8 cellular contexts compared by ENCODE assay signal in the genomic region with DNA sequence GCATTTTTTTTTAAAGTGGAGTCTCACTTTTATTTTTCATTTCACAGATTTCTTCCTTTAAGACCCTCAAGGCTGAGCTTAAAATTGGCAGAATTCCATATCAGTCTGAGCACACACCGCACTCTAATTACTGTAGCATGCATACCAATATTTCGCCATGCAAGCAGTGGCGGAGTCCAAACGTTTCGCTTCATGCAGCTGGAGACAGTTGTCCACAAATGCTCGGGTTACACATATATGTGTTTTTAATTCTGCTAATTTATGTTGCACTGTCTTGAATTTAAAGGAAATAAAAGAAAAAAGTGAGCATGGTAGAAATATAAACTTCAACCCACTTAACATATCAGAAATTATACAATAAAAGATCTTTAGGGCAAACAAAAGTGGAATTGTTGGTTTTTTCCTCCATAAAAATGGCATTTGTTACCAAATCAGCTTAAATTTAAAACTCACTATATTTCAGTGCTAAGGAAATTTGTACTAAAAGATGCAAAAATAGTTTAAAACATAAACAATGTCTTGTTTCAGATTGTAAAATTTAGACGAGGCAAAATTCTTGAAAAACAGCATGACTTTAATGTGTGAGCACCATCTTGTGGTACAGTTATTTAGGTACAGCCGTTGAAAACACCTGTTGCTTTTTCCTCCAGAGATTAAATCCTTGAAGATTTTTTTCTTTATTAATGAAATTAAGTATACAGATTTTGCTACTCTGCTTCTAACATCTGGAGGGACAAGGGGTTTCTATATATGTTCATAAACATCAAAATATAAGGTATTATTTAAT. TPM values are rescaled to one million over a fixed set of nuclear protein-coding genes. Genes with fewer than 3 reads are reported as not detected.
DNase-seq lines count a peak whose midpoint lies in the region; ATAC-seq and TF ChIP-seq lines count a peak whose summit lies in the region.

No MANE protein-coding gene starts in this region.

- H3K36me3 ChIP-seq in gastroesophageal sphincter (no peaks in the 10 kb centered on the region), psoas muscle (ENCODE audit: insufficient read depth in 1 of 2, low read depth in 1 of 2) (peaks cover 0 to 22% of the 10 kb centered on the region in 2 donors)

- intact Hi-C loops in psoas muscle (cut with DNase I) (loop anchor here (10.0 kb wide), 1 partner anchor 120 kb away; no protein-coding TSS in a partner anchor), sciatic nerve (cut with DNase I) (loop anchor here (10.0 kb wide), 1 partner anchor 220 kb away; no protein-coding TSS in a partner anchor)

- 28 to 29% methylated on average over 8 of the region's 8 CpGs for whole genome bisulfite sequencing in gastroesophageal sphincter (ENCODE audit: low coverage in 1 of 2), 2 donors
- 10 to 17% (median 17%) methylated on average over 8 of the region's 8 CpGs for WGBS in psoas muscle, 3 donors

- H3K9me3 ChIP-seq in gastroesophageal sphincter (no peaks in the 10 kb centered on the region), psoas muscle (no peaks in the 10 kb centered on the region)

- H3K27me3 ChIP-seq in gastroesophageal sphincter (no peaks in the 10 kb centered on the region), psoas muscle (ENCODE audit: insufficient read depth in 3 of 3, low read length in 2 of 3) (no peaks in the 10 kb centered on the region)

- TF ChIP-seq POLR2A in gastroesophageal sphincter (IDR thresholded peaks at IDR 0.05) = no peak

- no peak for TF ChIP-seq EP300 in gastroesophageal sphincter (IDR thresholded peaks at IDR 0.05)

- H3K4me3 ChIP-seq in gastroesophageal sphincter (peak overlapping the region; percentile 1 to 16), psoas muscle (peak overlapping the region; percentile 51)

- peak; percentile 67 to 72 (median 70) for TF ChIP-seq CTCF in gastroesophageal sphincter (IDR thresholded peaks at IDR 0.05)
- peak; percentile 79 for TF ChIP-seq CTCF in psoas muscle (IDR thresholded peaks at IDR 0.05)

- DNase-seq in AG08395 (ENCODE audit: low spot score) (peak; percentile 47), NCI-H1092 treated with DMSO at 0.1 percent for 48 hours (lab: John Stamatoyannopoulos, UW) (peak; percentile 59), SW480 (ENCODE audit: low spot score) (peak; percentile 57), psoas muscle (no peak), sciatic nerve (ENCODE audit: low spot score) (no peak)

- H3K27ac ChIP-seq in gastroesophageal sphincter (no peak overlapping the region), psoas muscle (no peak overlapping the region)

- H3K4me1 ChIP-seq in gastroesophageal sphincter (peaks cover 0 to 14% (median 0%) of the 10 kb centered on the region in 3 donors), psoas muscle (no peaks in the 10 kb centered on the region)

- ATAC-seq in GM18511 (IDR thresholded peaks at IDR 0.05; ENCODE audit: unreplicated experiment) (peak; percentile 45), gastroesophageal sphincter (no peak), psoas muscle (peak in 2 of 4 donors; percentile 64 to 88), GM19324 (IDR thresholded peaks at IDR 0.05; ENCODE audit: low FRiP score, unreplicated experiment) (no peak), sciatic nerve (no peak)

RNA-seq across cellular contexts. Expression of a gene that starts 24.1 kb away (rescaled TPM):
- total RNA-seq in gastroesophageal sphincter = 10 to 100 TPM; 24.2 to 54.6 (median 37.9) TPM
- total RNA-seq in psoas muscle = 10 to 100 TPM; 11.4 to 21.5 (median 15.5) TPM
- 10 to 100 TPM in 1 of 3 donors, 1 to 10 TPM in 2; 1.8 to 14.9 (median 6.3) TPM for polyA plus RNA-seq in psoas muscle
- total RNA-seq in sciatic nerve = 55.9 TPM

RNA-seq across cellular contexts. Expression of a gene that starts 30.0 kb away (rescaled TPM):
- total RNA-seq in gastroesophageal sphincter (1 to 10 TPM in 3 of 4 donors, under 1 TPM in 1; 0.58 to 5.9 (median 2.5) TPM), psoas muscle (10 to 100 TPM in 1 of 4 donors, 1 to 10 TPM in 3; 6.6 to 14.7 (median 8.5) TPM), sciatic nerve (32.4 TPM)
- polyA plus RNA-seq in psoas muscle = 1 to 10 TPM; 1.1 to 6.8 (median 6.7) TPM

Comparison
In these comparisons a context has a peak if more than half of its experiments do, and no peak if none do; other contexts are left out.
1. DNase-seq: peak in AG08395 (single experiment), NCI-H1092 treated with DMSO at 0.1 percent for 48 hours (single experiment) and SW480 (single experiment); none in psoas muscle (0 of 2) and sciatic nerve (single experiment).